8 cellular contexts compared by ENCODE assay signal in genomic region chr5:5422819-5423515, GRCh38. TPM values are rescaled to one million over a fixed set of nuclear protein-coding genes. Genes with fewer than 3 reads are reported as not detected.
DNase-seq lines count a peak whose midpoint lies in the region; ATAC-seq, FAIRE-seq and TF ChIP-seq lines count a peak whose summit lies in the region.

No MANE protein-coding gene starts in this region.

- peak overlapping the region; percentile 78 for H3K9ac ChIP-seq in endothelial cell of umbilical vein (replicated peaks; ENCODE audit: extremely low read depth, insufficient read depth, low read length)

- dilution Hi-C loops in endothelial cell of umbilical vein (cut with MboI; ENCODE audit: extremely low pct_ligation_motif_present, low sequenced_read_pairs) = no loop called here

- FAIRE-seq in endothelial cell of umbilical vein (lab: Jason Lieb, UNC) = no peak

- peak overlapping the region; percentile 87 for H3K4me3 Mint-ChIP-seq in activated naive CD4-positive, alpha-beta T cell treated with anti-CD3 and anti-CD28 coated beads, Interleukin-2, amount 10 ng/mL, durations not matched to agents 7 days and 5 days

- H3K4me3 ChIP-seq in Peyer's patch (peak overlapping the region; percentile 92 to 100 (median 97)), endothelial cell of umbilical vein (replicated peaks in 1 of 3; ENCODE audit: insufficient read depth in 1 of 3, low read depth in 1 of 3, low read length in 3 of 3) (peak overlapping the region; percentile 75 to 78 (median 78)), neutrophil (ENCODE audit: low read depth in 1 of 2, low read length in 1 of 2) (peak overlapping the region; percentile 76 to 96)

- peak overlapping the region; percentile 97 for H3K27ac Mint-ChIP-seq in activated naive CD4-positive, alpha-beta T cell treated with anti-CD3 and anti-CD28 coated beads, Interleukin-2, amount 10 ng/mL, durations not matched to agents 7 days and 5 days

- H3K27ac ChIP-seq in Peyer's patch (peak overlapping the region; percentile 91 to 99 (median 98)), endothelial cell of umbilical vein (ENCODE audit: insufficient read depth, low read depth, low read length) (peak overlapping the region; percentile 70), neutrophil (peak overlapping the region; percentile 96)

- peaks cover 2% of the 10 kb centered on the region for H4K20me1 ChIP-seq in endothelial cell of umbilical vein (replicated peaks; ENCODE audit: control insufficient read depth, extremely low read depth, insufficient read depth, low read length)

- POLR2A ChIA-PET in endothelial cell of umbilical vein (lab: Charles Lee) = no interaction called here

- no TSS peak for BruUV-seq in endothelial cell of umbilical vein (replicated peaks; lab: Mats Ljungman, UMichigan)

- peak overlapping the region; percentile 52 for H2AFZ ChIP-seq in endothelial cell of umbilical vein (ENCODE audit: low read depth, low read length)

- H3K9me1 ChIP-seq in endothelial cell of umbilical vein (replicated peaks; ENCODE audit: control insufficient read depth, extremely low read depth, insufficient read depth, low read length) = no peaks in the 10 kb centered on the region

- no peak for TF ChIP-seq CTCF in Peyer's patch (IDR thresholded peaks at IDR 0.05)
- TF ChIP-seq CTCF in endothelial cell of umbilical vein (IDR thresholded peaks at IDR 0.05; ENCODE audit: extremely low read depth in 1 of 2, insufficient read depth in 1 of 2, low read depth in 1 of 2, low read length in 2 of 2) = no peak
- no peak for TF ChIP-seq CTCF in neutrophil (IDR thresholded peaks at IDR 0.05)

- H3K36me3 Mint-ChIP-seq in activated naive CD4-positive, alpha-beta T cell treated with anti-CD3 and anti-CD28 coated beads, Interleukin-2, amount 10 ng/mL, durations not matched to agents 7 days and 5 days = peaks cover 5% of the 10 kb centered on the region

- H3K27me3 ChIP-seq in Peyer's patch (no peaks in the 10 kb centered on the region), endothelial cell of umbilical vein (ENCODE audit: control insufficient read depth in 2 of 2, insufficient read depth in 2 of 2, low read length in 2 of 2) (no peaks in the 10 kb centered on the region), neutrophil (peaks cover 3% of the 10 kb centered on the region)

- H3K4me2 ChIP-seq in endothelial cell of umbilical vein (ENCODE audit: insufficient read depth, low read length) = peak overlapping the region; percentile 90

- H3K27me3 Mint-ChIP-seq in activated naive CD4-positive, alpha-beta T cell treated with anti-CD3 and anti-CD28 coated beads, Interleukin-2, amount 10 ng/mL, durations not matched to agents 7 days and 5 days = no peaks in the 10 kb centered on the region

- intact Hi-C loops in endothelial cell of umbilical vein (cut with micrococcal nuclease) = loop anchor here (1.0 to 2.0 kb wide), 2 partner anchors 13 to 1290 kb away; partner anchors contain the start of gene TENT4A

- no peak for DNase-seq in activated naive CD4-positive, alpha-beta T cell treated with anti-CD3 and anti-CD28 coated beads, Interleukin-2, amount 10 ng/mL, durations not matched to agents 7 days and 5 days
- DNase-seq in activated naive CD4-positive, alpha-beta T cell treated with Interleukin-2 at 50 U/mL for 16 hours = no peak
- DNase-seq in Peyer's patch = peak in 1 of 3 donors; percentile 50
- DNase-seq in endothelial cell of umbilical vein (ENCODE audit: low read depth, low spot score) = no peak
- DNase-seq in OCI-M2 (lab: John Stamatoyannopoulos, UW; ENCODE audit: unreplicated experiment) = no peak
- DNase-seq in midbrain (lab: John Stamatoyannopoulos, UW) = no peak

- H3K9me3 ChIP-seq in Peyer's patch (no peaks in the 10 kb centered on the region), endothelial cell of umbilical vein (replicated peaks; ENCODE audit: control insufficient read depth, insufficient read depth, low read length) (no peaks in the 10 kb centered on the region), neutrophil (no peaks in the 10 kb centered on the region)

- peaks cover 25% of the 10 kb centered on the region for H3K4me1 Mint-ChIP-seq in activated naive CD4-positive, alpha-beta T cell treated with anti-CD3 and anti-CD28 coated beads, Interleukin-2, amount 10 ng/mL, durations not matched to agents 7 days and 5 days

- peak; percentile 14 for ATAC-seq in HG02840 (IDR thresholded peaks at IDR 0.05; ENCODE audit: low FRiP score, unreplicated experiment)

- H3K4me1 ChIP-seq in Peyer's patch (peaks cover 0 to 35% (median 16%) of the 10 kb centered on the region in 4 donors), endothelial cell of umbilical vein (ENCODE audit: control insufficient read depth, extremely low read depth, insufficient read depth, low read length) (peaks cover 28% of the 10 kb centered on the region), neutrophil (ENCODE audit: control insufficient read depth in 1 of 2, insufficient read depth in 1 of 2, low read depth in 1 of 2, low read length in 1 of 2) (peaks cover 34 to 36% of the 10 kb centered on the region in 2 experiments)

- no peaks in the 10 kb centered on the region for H3K9me3 Mint-ChIP-seq in activated naive CD4-positive, alpha-beta T cell treated with anti-CD3 and anti-CD28 coated beads, Interleukin-2, amount 10 ng/mL, durations not matched to agents 7 days and 5 days

- TF ChIP-seq POLR2A in Peyer's patch (IDR thresholded peaks at IDR 0.05) (no peak), endothelial cell of umbilical vein (IDR thresholded peaks at IDR 0.05; ENCODE audit: low read depth, low read length) (no peak)

- peaks cover 53% of the 10 kb centered on the region for H3K79me2 ChIP-seq in endothelial cell of umbilical vein (ENCODE audit: control insufficient read depth, insufficient read depth, low read length)

- H3K36me3 ChIP-seq in Peyer's patch = no peaks in the 10 kb centered on the region
- no peaks in the 10 kb centered on the region for H3K36me3 ChIP-seq in endothelial cell of umbilical vein (ENCODE audit: control insufficient read depth in 2 of 2, extremely low read depth in 1 of 2, insufficient read depth in 2 of 2, low read length in 2 of 2)
- no peaks in the 10 kb centered on the region for H3K36me3 ChIP-seq in neutrophil

- CTCF ChIA-PET in activated naive CD4-positive, alpha-beta T cell treated with anti-CD3 and anti-CD28 coated beads, Interleukin-2, amount 10 ng/mL, durations not matched to agents 7 days and 5 days (lab: Charles Lee) = interaction anchor here (0.7 to 1.3 kb wide), 2 partner anchors 26 to 282 kb away, joined by 3 read pairs; no protein-coding TSS in a partner anchor
- CTCF ChIA-PET in endothelial cell of umbilical vein (lab: Charles Lee) = no interaction called here

TF ChIP-seq in endothelial cell of umbilical vein, 7 proteins besides CTCF, POLR2A, EP300 and RAD21:
- TF ChIP-seq GATA2 (IDR thresholded peaks at IDR 0.05; ENCODE audit: insufficient read depth, insufficient read length, low read depth, low read length) (no peak), EZH2 (IDR thresholded peaks at IDR 0.05; ENCODE audit: borderline replicate concordance, low read depth, low read length, severe bottlenecking) (no peak), FOS (IDR thresholded peaks at IDR 0.05; ENCODE audit: borderline replicate concordance, insufficient read depth, low read length) (no peak), MYC (IDR thresholded peaks at IDR 0.05; ENCODE audit: low read depth, low read length) (no peak), POLR2AphosphoS5 (IDR thresholded peaks at IDR 0.05; ENCODE audit: insufficient read depth, low read depth, low read length) (no peak), JUN (IDR thresholded peaks at IDR 0.05; ENCODE audit: borderline replicate concordance, insufficient read depth, insufficient read length, low read depth) (no peak)
- TF ChIP-seq, protein P1, sequence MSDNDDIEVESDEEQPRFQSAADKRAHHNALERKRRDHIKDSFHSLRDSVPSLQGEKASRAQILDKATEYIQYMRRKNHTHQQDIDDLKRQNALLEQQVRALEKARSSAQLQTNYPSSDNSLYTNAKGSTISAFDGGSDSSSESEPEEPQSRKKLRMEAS (IDR thresholded peaks at IDR 0.05; ENCODE audit: insufficient read depth, insufficient read length) = no peak

RNA-seq across cellular contexts. Expression of gene ICE1, which starts 0.5 kb away (rescaled TPM):
- total RNA-seq in Peyer's patch (10 to 100 TPM; 21.8 to 55.3 (median 24.9) TPM), endothelial cell of umbilical vein (29.1 and 32.1 TPM in 2 replicates)
- polyA plus RNA-seq in endothelial cell of umbilical vein = 7.0 and 8.8 TPM in 2 replicates
- 9.3 and 9.5 TPM in 2 replicates for polyA plus RNA-seq in endothelial cell of umbilical vein (2011; cell fraction: cytosol; rRNA removed)
- 25.7 and 31.2 TPM in 2 replicates for polyA plus RNA-seq in endothelial cell of umbilical vein (2011; cell fraction: nucleus; rRNA removed)
- 15.1 and 21.2 TPM in 2 replicates for polyA plus RNA-seq in endothelial cell of umbilical vein (2012)
- 31.5 and 34.1 TPM in 2 replicates for polyA minus RNA-seq in endothelial cell of umbilical vein
- polyA minus RNA-seq in endothelial cell of umbilical vein (2011; cell fraction: cytosol; rRNA and poly(A)+ RNA removed) = 42.2 TPM
- 53.1 and 68.9 TPM in 2 replicates for polyA minus RNA-seq in endothelial cell of umbilical vein (2011; cell fraction: nucleus; rRNA and poly(A)+ RNA removed)
